In genomic region chr1:56864430-56864829, GRCh38 we compare ENCODE assay signal across 23 cellular contexts. TPM values are rescaled to one million over a fixed set of nuclear protein-coding genes. Genes with fewer than 3 reads are reported as not detected.
A peak's percentile ranks its signal among the peaks of the same experiment; 100 is the strongest.
DNase-seq lines count a peak whose midpoint lies in the region; ATAC-seq and TF ChIP-seq lines count a peak whose summit lies in the region.
"Had no signal": no experiment of that assay in that cellular context is flagged by ENCODE, and none has a peak within 500 bp of the region (broad histone marks: within the 10 kb centered on the region; RNA-seq: fewer than 3 reads in every experiment).

No MANE protein-coding gene starts in this region.

- WGBS in IMR-90 (ENCODE audit: extremely low coverage in 2 of 2, insufficient read length in 1 of 2), 2 experiments, result 0% methylated on average over 1 of the region's 2 CpGs; no CpG with 5 or more reads in 1 of the 2 experiments

- no peaks in the 10 kb centered on the region for H3K27me3 ChIP-seq in IMR-90 (ENCODE audit: control insufficient read depth, insufficient read depth, low read length)
- H3K27me3 ChIP-seq: SJCRH30 had no signal

- CTCF ChIA-PET in IMR-90 (lab: Yijun Ruan, JAX), result no interaction called here

- H3K27ac Mint-ChIP-seq in CD14-positive monocyte, result no peak overlapping the region
- H3K27ac Mint-ChIP-seq: CD4-positive, alpha-beta T cell had no signal

- H3K56ac ChIP-seq in IMR-90 (ENCODE audit: extremely low read depth, insufficient read depth, low read length), result no peak overlapping the region

- H2BK120ac ChIP-seq in IMR-90 (ENCODE audit: low read depth, low read length), result peak overlapping the region; percentile 21; the same call in 1 of the 2 replicates

- no peak for TF ChIP-seq POLR2A in IMR-90 (IDR thresholded peaks at IDR 0.05; ENCODE audit: low read depth, low read length)

- no peak overlapping the region for H3K9ac ChIP-seq in IMR-90 (ENCODE audit: low read depth, low read length)

- H3K27ac ChIP-seq in IMR-90 (ENCODE audit: insufficient read depth, low read length), result no peak overlapping the region
- H3K27ac ChIP-seq: HL-60, SJCRH30 had no signal

- H3K4me1 Mint-ChIP-seq in CD14-positive monocyte, result no peaks in the 10 kb centered on the region

- H3K4me3 ChIP-seq in IMR-90 (ENCODE audit: insufficient read depth, low read depth, low read length) (no peak overlapping the region), epithelial cell of proximal tubule (ENCODE audit: low read depth, low read length) (no peak overlapping the region)
- H3K4me3 ChIP-seq: SJCRH30 had no signal

- no peak overlapping the region for H4K8ac ChIP-seq in IMR-90 (ENCODE audit: low read depth in 2 of 2, low read length in 2 of 2)

- in situ Hi-C loops in IMR-90 (cut with MboI; ENCODE audit: low sequenced_read_pairs), result no loop called here

- intact Hi-C loops in IMR-90 (cut with micrococcal nuclease) (no loop called here), CD14-positive monocyte (cut with micrococcal nuclease) (no loop called here)

- no peak overlapping the region for H2BK5ac ChIP-seq in IMR-90 (ENCODE audit: low read depth, low read length, poor library complexity, severe bottlenecking)

- no peaks in the 10 kb centered on the region for H3K36me3 Mint-ChIP-seq in CD14-positive monocyte

- H3K4me3 Mint-ChIP-seq in CD14-positive monocyte, result no peak overlapping the region
- H3K4me3 Mint-ChIP-seq: CD4-positive, alpha-beta T cell had no signal

- DNase-seq in EL (peak; percentile 9), IMR-90 (peak; percentile 43), epithelial cell of proximal tubule (ENCODE audit: low read depth) (peak; percentile 9), kidney tubule cell (ENCODE audit: low spot score) (peak; percentile 89), CD14-positive monocyte (ENCODE audit: low spot score) (no peak)
- DNase-seq: CD4-positive, alpha-beta T cell; COR-L47; GF-D8; KG1; NCI-H1105 treated with DMSO at 0.1 percent for 48 hours; NCI-H2029 treated with DMSO at 0.1 percent for 48 hours; NCI-H2171; NCI-H446; NCI-H526; SJCRH30 had no signal

- H4K20me1 ChIP-seq in IMR-90 (ENCODE audit: insufficient read depth, low read length), result no peaks in the 10 kb centered on the region

- peaks cover 0 to 3% (median 0%) of the 10 kb centered on the region in 7 donors for H3K9me3 Mint-ChIP-seq in CD14-positive monocyte
- H3K9me3 Mint-ChIP-seq: CD4-positive, alpha-beta T cell had no signal

- H3K4me2 ChIP-seq in IMR-90 (ENCODE audit: low read depth, low read length), result no peak overlapping the region

- no peak overlapping the region; the same call in 2 of the 3 replicates for H2BK15ac ChIP-seq in IMR-90 (ENCODE audit: low read depth, low read length)

- POLR2A ChIA-PET in IMR-90 (lab: Charles Lee; ENCODE audit: unreplicated experiment), result no interaction called here

- dilution Hi-C loops in IMR-90 (cut with HindIII; ENCODE audit: low sequenced_read_pairs, unreplicated experiment), result no loop called here

- H2AK5ac ChIP-seq in IMR-90 (ENCODE audit: low read depth, low read length), result no peak overlapping the region

- H2AFZ ChIP-seq in IMR-90 (replicated peaks; ENCODE audit: low read length, poor library complexity), result no peak overlapping the region

- no peak overlapping the region for H2AK9ac ChIP-seq in IMR-90 (replicated peaks; ENCODE audit: low read depth, low read length, poor library complexity)

- no peaks in the 10 kb centered on the region for H3K79me1 ChIP-seq in IMR-90 (ENCODE audit: low read depth in 1 of 2, low read length in 2 of 2)

- ATAC-seq in IMR-90 (ENCODE audit: low read depth) (no peak), GM21825 (IDR thresholded peaks at IDR 0.05; ENCODE audit: unreplicated experiment) (no peak), HG02678 (IDR thresholded peaks at IDR 0.05; ENCODE audit: unreplicated experiment) (no peak)
- no peak for ATAC-seq in activated CD4-positive, CD25-positive, alpha-beta regulatory T cell treated with anti-CD3 and anti-CD28 coated beads, Interleukin-2, amount 50 U/mL, for 24 hours

- H4K91ac ChIP-seq in IMR-90 (ENCODE audit: insufficient read depth, low read depth, low read length), result no peak overlapping the region

- H3K18ac ChIP-seq in IMR-90 (ENCODE audit: low read depth, low read length), result no peak overlapping the region

- BruUV-seq in IMR-90 (replicated peaks; lab: Mats Ljungman, UMichigan), result no TSS peak

- peaks cover 1 to 4% (median 2%) of the 10 kb centered on the region in 3 donors for H3K27me3 Mint-ChIP-seq in CD14-positive monocyte (ENCODE audit: low read depth in 3 of 3)

- no peak overlapping the region for H3K23ac ChIP-seq in IMR-90 (ENCODE audit: low read depth, low read length)

- peaks cover 4% of the 10 kb centered on the region; the same call in 1 of the 2 replicates for H3K4me1 ChIP-seq in IMR-90 (ENCODE audit: control insufficient read depth, insufficient read depth, low read length)
- H3K4me1 ChIP-seq: SJCRH30 had no signal

- H4K5ac ChIP-seq in IMR-90 (ENCODE audit: low read depth, low read length), result no peak overlapping the region

- H3K9me3 ChIP-seq in IMR-90 (ENCODE audit: control insufficient read depth, insufficient read depth, low read length), result peaks cover 2% of the 10 kb centered on the region; the same call in 1 of the 2 replicates
- H3K9me3 ChIP-seq: SJCRH30 had no signal

- H3K14ac ChIP-seq in IMR-90 (replicated peaks; ENCODE audit: low read depth, low read length), result no peak overlapping the region

- H3K36me3 ChIP-seq in IMR-90 (ENCODE audit: control insufficient read depth, insufficient read depth, low read length), result no peaks in the 10 kb centered on the region
- H3K36me3 ChIP-seq: SJCRH30 had no signal

- no peak for TF ChIP-seq RAD21 in IMR-90 (IDR thresholded peaks at IDR 0.05; ENCODE audit: low read length)

- no peaks in the 10 kb centered on the region for H3K9me1 ChIP-seq in IMR-90 (ENCODE audit: insufficient read depth, low read length)

- H3K4ac ChIP-seq in IMR-90 (ENCODE audit: low read depth, low read length), result no peak overlapping the region

- no peak overlapping the region for H2BK20ac ChIP-seq in IMR-90 (ENCODE audit: low read depth, low read length)

- no peak for TF ChIP-seq CTCF in IMR-90 (conservative IDR thresholded peaks at IDR 0.05; ENCODE audit: low read depth, low read length)
- no peak for TF ChIP-seq CTCF in epithelial cell of proximal tubule (conservative IDR thresholded peaks at IDR 0.05; ENCODE audit: low read depth, low read length)
- TF ChIP-seq CTCF in CD14-positive monocyte (IDR thresholded peaks at IDR 0.05), result no peak

TF ChIP-seq in IMR-90, 13 proteins besides CTCF, POLR2A, EP300 and RAD21:
- no peak for TF ChIP-seq MXI1 (IDR thresholded peaks at IDR 0.05; ENCODE audit: borderline replicate concordance, low read depth, low read length)
- no peak for TF ChIP-seq MAFK (IDR thresholded peaks at IDR 0.05; ENCODE audit: low read depth, low read length)
- no peak for TF ChIP-seq NFE2L2 (IDR thresholded peaks at IDR 0.05; ENCODE audit: low read depth, low read length)
- TF ChIP-seq BHLHE40 (IDR thresholded peaks at IDR 0.05; ENCODE audit: low read depth, low read length), result no peak
- TF ChIP-seq, protein P1, sequence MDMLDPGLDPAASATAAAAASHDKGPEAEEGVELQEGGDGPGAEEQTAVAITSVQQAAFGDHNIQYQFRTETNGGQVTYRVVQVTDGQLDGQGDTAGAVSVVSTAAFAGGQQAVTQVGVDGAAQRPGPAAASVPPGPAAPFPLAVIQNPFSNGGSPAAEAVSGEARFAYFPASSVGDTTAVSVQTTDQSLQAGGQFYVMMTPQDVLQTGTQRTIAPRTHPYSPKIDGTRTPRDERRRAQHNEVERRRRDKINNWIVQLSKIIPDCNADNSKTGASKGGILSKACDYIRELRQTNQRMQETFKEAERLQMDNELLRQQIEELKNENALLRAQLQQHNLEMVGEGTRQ (IDR thresholded peaks at IDR 0.05; ENCODE audit: low read depth, low read length), result no peak
- no peak for TF ChIP-seq RCOR1 (IDR thresholded peaks at IDR 0.05; ENCODE audit: insufficient replicate concordance, low read length)
- no peak for TF ChIP-seq MAZ (IDR thresholded peaks at IDR 0.05; ENCODE audit: borderline replicate concordance, low read depth, low read length)
TF ChIP-seq in IMR-90: peak in this region for 0.

RNA-seq across cellular contexts. Expression of gene C8A, which starts 9.8 kb away (rescaled TPM):
- total RNA-seq in IMR-90 (2012; rRNA removed) (not detected in 2 replicates), epithelial cell of proximal tubule (not detected in 2 replicates)
- polyA plus RNA-seq in IMR-90 (2012; rRNA removed) (not detected in 2 replicates), CD14-positive monocyte (not detected)
- polyA plus RNA-seq in IMR-90 (2012; cell fraction: cytosol; rRNA removed), result not detected in 2 replicates
- polyA plus RNA-seq in IMR-90 (2012; cell fraction: nucleus; rRNA removed; ENCODE audit: low replicate concordance), result not detected in 2 replicates
- total RNA-seq: A673; CD4-positive, alpha-beta T cell; HT1080; OCI-LY7; SJCRH30 had no signal
- polyA plus RNA-seq: BJ had no signal

RNA-seq across cellular contexts. Expression of gene FYB2, which starts 45.2 kb away (rescaled TPM):
- under 0.01 TPM in 1 of 2 replicates, not detected in the other for total RNA-seq in IMR-90 (2012; rRNA removed)
- polyA plus RNA-seq in IMR-90 (2012; rRNA removed), result not detected in 2 replicates
- polyA plus RNA-seq in IMR-90 (2012; cell fraction: cytosol; rRNA removed), result not detected in 2 replicates
- polyA plus RNA-seq in IMR-90 (2012; cell fraction: nucleus; rRNA removed; ENCODE audit: low replicate concordance), result 0.05 TPM in 1 of 2 replicates, not detected in the other
- not detected in 2 replicates for total RNA-seq in epithelial cell of proximal tubule
- not detected for polyA plus RNA-seq in CD14-positive monocyte
- total RNA-seq: CD4-positive, alpha-beta T cell; HT1080; OCI-LY7; SJCRH30 had no signal
- polyA plus RNA-seq: BJ had no signal
